ENCODE assay signal across 18 cellular contexts in the genomic region with DNA sequence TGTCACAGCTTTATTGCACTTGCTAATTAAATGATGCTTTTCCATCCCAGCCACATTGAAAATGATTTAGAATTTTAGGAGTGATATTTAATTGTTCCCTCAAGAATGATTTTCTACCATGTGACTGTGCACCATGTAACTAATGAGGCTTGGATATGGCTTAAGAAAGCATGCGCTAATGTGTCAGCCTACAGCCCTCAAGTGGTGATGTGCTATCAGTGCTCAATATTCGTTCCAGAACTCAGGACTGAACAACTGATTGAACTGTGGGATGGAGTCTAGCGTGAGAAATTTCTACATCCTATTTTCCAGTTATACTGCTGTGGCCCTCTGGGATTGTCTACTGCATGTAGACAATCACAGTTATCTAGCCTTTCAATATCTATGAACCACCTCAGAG.
DNase-seq lines count a peak whose midpoint lies in the region; ATAC-seq and TF ChIP-seq lines count a peak whose summit lies in the region.
"Had no signal": no experiment of that assay in that cellular context is flagged by ENCODE, and none has a peak within 500 bp of the region (broad histone marks: within the 10 kb centered on the region; RNA-seq: fewer than 3 reads in every experiment).

No MANE protein-coding gene starts in this region.

- no TSS peak for BruUV-seq in mammary epithelial cell (replicated peaks; lab: Mats Ljungman, UMichigan)
- no TSS peak for BruUV-seq in MCF 10A (replicated peaks; lab: Mats Ljungman, UMichigan)
- BruUV-seq in HCT116 (replicated peaks; lab: Mats Ljungman, UMichigan) = no TSS peak

- H3K36me3 Mint-ChIP-seq in MCF 10A (ENCODE audit: insufficient read depth, unreplicated experiment) (no peaks in the 10 kb centered on the region), WTC11 (no peaks in the 10 kb centered on the region)
- H3K36me3 Mint-ChIP-seq: CD4-positive, CD25-positive, alpha-beta regulatory T cell had no signal

- WGBS in mammary epithelial cell (ENCODE audit: low coverage, missing lambda C conversion rate) = 86% methylated on average over 3 of the region's 3 CpGs

- RAD21 ChIA-PET in HCT116 (lab: Charles Lee; ENCODE audit: low non-redundant PET in 1 of 2, low total read pairs in 2 of 2, uncharacterized antibody in 2 of 2, unreplicated experiment in 2 of 2) = no interaction called here

- no peaks in the 10 kb centered on the region for H3K9me2 ChIP-seq in HCT116 (ENCODE audit: insufficient read depth)

- dilution Hi-C loops in mammary epithelial cell (cut with HindIII; ENCODE audit: low sequenced_read_pairs) = no loop called here

- in situ Hi-C loops in mammary epithelial cell (cut with MboI; ENCODE audit: low sequenced_read_pairs in 2 of 2) = no loop called here

- H4K20me1 ChIP-seq in mammary epithelial cell (ENCODE audit: insufficient read depth, low read length) (no peaks in the 10 kb centered on the region), HCT116 (ENCODE audit: insufficient read depth) (no peaks in the 10 kb centered on the region)

- TF ChIP-seq POLR2A in HCT116 (IDR thresholded peaks at IDR 0.05; ENCODE audit: borderline replicate concordance, extremely low read depth, insufficient read depth, insufficient read length) = no peak

- CTCF ChIA-PET in mammary epithelial cell (lab: Charles Lee; ENCODE audit: low non-redundant PET) (no interaction called here), MCF 10A (lab: Yijun Ruan, JAX) (interaction anchor here (0.6 to 1.0 kb wide), 2 partner anchors 71 to 109 kb away, joined by 3 read pairs; a partner anchor contains a TSS), HCT116 (lab: Charles Lee) (no interaction called here), WTC11 (lab: Charles Lee) (no interaction called here)

- H3K27ac ChIP-seq in mammary epithelial cell (ENCODE audit: insufficient read depth, low read depth, low read length) = no peak overlapping the region
- no peak overlapping the region for H3K27ac ChIP-seq in HCT116 (ENCODE audit: low read depth, low read length)

- H3K9ac ChIP-seq in mammary epithelial cell (ENCODE audit: insufficient read depth, low read length) (no peak overlapping the region), HCT116 (ENCODE audit: low read length) (no peak overlapping the region)

- intact Hi-C loops in mammary epithelial cell (cut with micrococcal nuclease) = no loop called here
- intact Hi-C loops in MCF 10A (cut with micrococcal nuclease) = no loop called here
- intact Hi-C loops in HCT116 (cut with micrococcal nuclease) = no loop called here

- H3K9me3 ChIP-seq in mammary epithelial cell (replicated peaks; ENCODE audit: insufficient read depth, low read length) (no peaks in the 10 kb centered on the region), HCT116 (ENCODE audit: control insufficient read depth in 1 of 2, insufficient read depth in 1 of 2, low read depth in 1 of 2, low read length in 2 of 2) (no peaks in the 10 kb centered on the region)
- H3K9me3 ChIP-seq: BE2C had no signal

- no peak overlapping the region for H3K4me2 ChIP-seq in mammary epithelial cell (ENCODE audit: insufficient read depth, low read depth, low read length)
- H3K4me2 ChIP-seq in HCT116 (ENCODE audit: low read length) = no peak overlapping the region

- H3K9me3 Mint-ChIP-seq in MCF 10A (ENCODE audit: unreplicated experiment) (no peaks in the 10 kb centered on the region), WTC11 (peaks cover 4% of the 10 kb centered on the region; the same call in 1 of the 2 replicates)

- no peak overlapping the region for H3K4me3 ChIP-seq in mammary epithelial cell (replicated peaks in 1 of 3; ENCODE audit: insufficient read depth in 1 of 3, low read depth in 2 of 3, low read length in 3 of 3)
- H3K4me3 ChIP-seq in HCT116 (replicated peaks in 1 of 2; ENCODE audit: low read depth in 1 of 2, low read length in 2 of 2) = no peak overlapping the region
- H3K4me3 ChIP-seq in choroid plexus epithelial cell (ENCODE audit: low read depth, low read length) = no peak overlapping the region
- H3K4me3 ChIP-seq: K562 had no signal

- H3K27me3 ChIP-seq in mammary epithelial cell (ENCODE audit: insufficient read depth, low read length) (no peaks in the 10 kb centered on the region), HCT116 (ENCODE audit: insufficient read depth, low read length) (no peaks in the 10 kb centered on the region)
- H3K27me3 ChIP-seq: BE2C had no signal

- H3K27ac Mint-ChIP-seq in MCF 10A (ENCODE audit: low read depth, unreplicated experiment) (no peak overlapping the region), WTC11 (no peak overlapping the region)
- H3K27ac Mint-ChIP-seq: CD4-positive, CD25-positive, alpha-beta regulatory T cell; CD8-positive, alpha-beta memory T cell had no signal

- H3K27me3 Mint-ChIP-seq in MCF 10A (ENCODE audit: insufficient read depth, unreplicated experiment) = no peaks in the 10 kb centered on the region
- no peaks in the 10 kb centered on the region for H3K27me3 Mint-ChIP-seq in WTC11 (ENCODE audit: low read depth)
- H3K27me3 Mint-ChIP-seq: CD4-positive, CD25-positive, alpha-beta regulatory T cell; CD8-positive, alpha-beta memory T cell had no signal

- peak; percentile 40; the same call in 1 of the 2 replicates for TF ChIP-seq RAD21 in HCT116 (IDR thresholded peaks at IDR 0.05; ENCODE audit: low read depth)

- no peak overlapping the region for H3K4me3 Mint-ChIP-seq in MCF 10A (ENCODE audit: unreplicated experiment)
- no peak overlapping the region for H3K4me3 Mint-ChIP-seq in WTC11
- H3K4me3 Mint-ChIP-seq: CD4-positive, CD25-positive, alpha-beta regulatory T cell; CD8-positive, alpha-beta memory T cell had no signal

- H3K4me1 ChIP-seq in mammary epithelial cell (ENCODE audit: insufficient read depth, low read length) (no peaks in the 10 kb centered on the region), HCT116 (ENCODE audit: control insufficient read depth in 1 of 2, insufficient read depth in 2 of 2, low read length in 2 of 2) (no peaks in the 10 kb centered on the region)
- H3K4me1 ChIP-seq: BE2C had no signal

- TF ChIP-seq CTCF in mammary epithelial cell (conservative IDR thresholded peaks at IDR 0.05 in 1 of 2, IDR thresholded peaks at IDR 0.05 in 1 of 2; ENCODE audit: extremely low read depth in 1 of 2, insufficient read depth in 1 of 2, low read depth in 1 of 2, low read length in 2 of 2) (peak; percentile 2 to 25), MCF 10A (IDR thresholded peaks at IDR 0.05; ENCODE audit: unreplicated experiment) (no peak), HCT116 (IDR thresholded peaks at IDR 0.05 in 2 of 3, conservative IDR thresholded peaks at IDR 0.05 in 1 of 3; ENCODE audit: borderline replicate concordance in 1 of 3, insufficient read depth in 1 of 3, low read depth in 2 of 3, low read length in 2 of 3) (no peak), choroid plexus epithelial cell (conservative IDR thresholded peaks at IDR 0.05; ENCODE audit: low read depth, low read length) (peak; percentile 2), WTC11 (IDR thresholded peaks at IDR 0.05) (no peak)

- DNase-seq in mammary epithelial cell = no peak
- DNase-seq in MCF 10A (ENCODE audit: unreplicated experiment) = no peak
- no peak for DNase-seq in HCT116 (ENCODE audit: low read depth, low spot score)
- DNase-seq in NCI-H69 (lab: John Stamatoyannopoulos, UW) = peak; percentile 45
- no peak for DNase-seq in choroid plexus epithelial cell (ENCODE audit: low read depth)
- DNase-seq in NCI-H526 (lab: John Stamatoyannopoulos, UW) = no peak
- no peak for DNase-seq in WTC11 (ENCODE audit: low spot score)
- DNase-seq: ACHN; BE2C; C1 segment of cervical spinal cord; CD4-positive, CD25-positive, alpha-beta regulatory T cell; CD8-positive, alpha-beta memory T cell; COR-L47; GOT3; H7; IMR-90 had no signal

- H3K36me3 ChIP-seq in mammary epithelial cell (ENCODE audit: insufficient read depth, low read length) (no peaks in the 10 kb centered on the region), HCT116 (ENCODE audit: control insufficient read depth in 1 of 2, insufficient read depth in 2 of 2, low read length in 2 of 2) (no peaks in the 10 kb centered on the region)
- H3K36me3 ChIP-seq: BE2C had no signal

- H3K4me1 Mint-ChIP-seq in MCF 10A (ENCODE audit: insufficient read depth, unreplicated experiment) = peaks cover 6% of the 10 kb centered on the region
- no peaks in the 10 kb centered on the region for H3K4me1 Mint-ChIP-seq in WTC11
- H3K4me1 Mint-ChIP-seq: CD4-positive, CD25-positive, alpha-beta regulatory T cell; CD8-positive, alpha-beta memory T cell had no signal

- H3K79me2 ChIP-seq in mammary epithelial cell (ENCODE audit: insufficient read depth, low read length) (no peaks in the 10 kb centered on the region), HCT116 (ENCODE audit: insufficient read depth, low read length) (no peaks in the 10 kb centered on the region)

- POLR2A ChIA-PET in MCF 10A (lab: Yijun Ruan, JAX) = no interaction called here
- POLR2A ChIA-PET in HCT116 (lab: Charles Lee) = no interaction called here
- POLR2A ChIA-PET in WTC11 (lab: Charles Lee) = no interaction called here

- H2AFZ ChIP-seq in mammary epithelial cell (ENCODE audit: low read depth, low read length) (no peak overlapping the region), HCT116 (ENCODE audit: low read depth, low read length, poor library complexity, severe bottlenecking) (no peak overlapping the region)

- ATAC-seq in HCT116 (peak; percentile 58), WTC11 (no peak), GM18907 (IDR thresholded peaks at IDR 0.05; ENCODE audit: unreplicated experiment) (no peak)
- ATAC-seq: K562 had no signal

TF ChIP-seq in HCT116, 20 proteins besides CTCF, POLR2A, EP300 and RAD21 (continues in another document):
- no peak for TF ChIP-seq ZFX (IDR thresholded peaks at IDR 0.05)
- TF ChIP-seq EZH2phosphoT487 (IDR thresholded peaks at IDR 0.05; ENCODE audit: borderline replicate concordance) = no peak
- TF ChIP-seq TCF7L2 (IDR thresholded peaks at IDR 0.05; ENCODE audit: borderline replicate concordance, extremely low read depth, insufficient read depth, insufficient read length) = no peak
- TF ChIP-seq ZNF274 (IDR thresholded peaks at IDR 0.05; ENCODE audit: low read depth, low read length) = no peak
- TF ChIP-seq, protein P1, sequence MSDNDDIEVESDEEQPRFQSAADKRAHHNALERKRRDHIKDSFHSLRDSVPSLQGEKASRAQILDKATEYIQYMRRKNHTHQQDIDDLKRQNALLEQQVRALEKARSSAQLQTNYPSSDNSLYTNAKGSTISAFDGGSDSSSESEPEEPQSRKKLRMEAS (IDR thresholded peaks at IDR 0.05) = no peak
- no peak for TF ChIP-seq SRF (IDR thresholded peaks at IDR 0.05; ENCODE audit: low read depth)

Comparison
In these comparisons a context has a peak if more than half of its experiments do, and no peak if none do; other contexts are left out.
1. CTCF ChIP-seq: peak in mammary epithelial cell (2 of 2) and choroid plexus epithelial cell (single experiment); none in MCF 10A (single experiment), HCT116 (0 of 3) and WTC11 (single experiment).